9 cellular contexts compared by ENCODE assay signal in the genomic region with DNA sequence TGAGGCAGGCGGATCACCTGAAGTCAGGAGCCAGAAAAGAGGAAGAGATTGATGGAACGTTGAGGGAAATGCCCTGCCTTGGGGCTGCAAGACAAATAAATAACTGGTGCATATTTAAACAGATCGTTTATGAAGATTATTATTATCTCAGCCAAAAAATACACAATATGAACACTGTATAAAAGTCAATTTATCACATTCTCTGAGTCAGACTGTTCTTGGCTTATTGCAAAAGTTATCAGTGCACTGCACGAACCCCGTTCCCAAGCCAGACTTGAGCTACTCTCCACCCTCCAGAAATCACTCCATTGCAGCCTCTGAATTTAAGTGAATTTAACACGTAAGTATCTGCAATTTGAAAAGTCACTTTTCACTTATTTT. TPM values are rescaled to one million over a fixed set of nuclear protein-coding genes. Genes with fewer than 3 reads are reported as not detected.
DNase-seq lines count a peak whose midpoint lies in the region; ATAC-seq and TF ChIP-seq lines count a peak whose summit lies in the region.
"Had no signal": no experiment of that assay in that cellular context is flagged by ENCODE, and none has a peak within 500 bp of the region (broad histone marks: within the 10 kb centered on the region; RNA-seq: fewer than 3 reads in every experiment).

No MANE protein-coding gene starts in this region.

- DNase-seq in A673 (ENCODE audit: low spot score) (no peak), brain microvascular endothelial cell (no peak), lower lobe of right lung (no peak), SIG-M5 treated with dmso at 0.1 percent for 504 hours (lab: John Stamatoyannopoulos, UW; ENCODE audit: unreplicated experiment) (no peak), KBM-7 (no peak)
- DNase-seq: NCI-H1417 treated with DMSO at 0.1 percent for 48 hours had no signal

- H3K4me3 ChIP-seq in A673 (ENCODE audit: low read depth, low read length, poor library complexity, severe bottlenecking) (peak overlapping the region; percentile 61), HUES6 (ENCODE audit: low read depth, low read length) (peak overlapping the region; percentile 94; the same call in 1 of the 2 replicates), brain microvascular endothelial cell (ENCODE audit: low read depth, low read length) (peak overlapping the region; percentile 79), lower lobe of right lung (peak overlapping the region; percentile 82)

- H3K36me3 ChIP-seq in A673 (ENCODE audit: insufficient read depth, low read length, poor library complexity, severe bottlenecking) (no peaks in the 10 kb centered on the region), HUES6 (ENCODE audit: control insufficient read depth, insufficient read depth, low read length) (no peaks in the 10 kb centered on the region), brain microvascular endothelial cell (replicated peaks) (no peaks in the 10 kb centered on the region), lower lobe of right lung (no peaks in the 10 kb centered on the region)

- ATAC-seq in lower lobe of right lung (no peak), HG03469 (IDR thresholded peaks at IDR 0.05; ENCODE audit: unreplicated experiment) (no peak), HG03521 (IDR thresholded peaks at IDR 0.05; ENCODE audit: unreplicated experiment) (no peak)

- TF ChIP-seq CTCF in A673 (conservative IDR thresholded peaks at IDR 0.05; ENCODE audit: low read depth, low read length), result no peak
- no peak for TF ChIP-seq CTCF in brain microvascular endothelial cell (IDR thresholded peaks at IDR 0.05; ENCODE audit: low read depth, low read length, missing control alignments)
- TF ChIP-seq CTCF in lower lobe of right lung (IDR thresholded peaks at IDR 0.05), result no peak

- in situ Hi-C loops in brain microvascular endothelial cell (cut with HindIII; ENCODE audit: low pct_ligation_motif_present, low sequenced_read_pairs), result no loop called here
- in situ Hi-C loops in KBM-7 (cut with MboI; ENCODE audit: low pct_unique_long_range_greater_than_20kb, low sequenced_read_pairs), result no loop called here

- H3K9me3 ChIP-seq in A673 (ENCODE audit: low read depth, low read length, poor library complexity, severe bottlenecking), result no peaks in the 10 kb centered on the region
- no peaks in the 10 kb centered on the region for H3K9me3 ChIP-seq in HUES6 (ENCODE audit: control insufficient read depth, insufficient read depth, low read depth, low read length)
- no peaks in the 10 kb centered on the region for H3K9me3 ChIP-seq in lower lobe of right lung

- peak overlapping the region; percentile 6 for H3K27ac ChIP-seq in A673 (ENCODE audit: low read depth, low read length, poor library complexity, severe bottlenecking)
- H3K27ac ChIP-seq in HUES6 (ENCODE audit: low read depth, low read length), result no peak overlapping the region
- H3K27ac ChIP-seq in brain microvascular endothelial cell, result peak overlapping the region; percentile 79
- H3K27ac ChIP-seq in lower lobe of right lung, result no peak overlapping the region

- intact Hi-C loops in A673 (cut with micrococcal nuclease; ENCODE audit: unreplicated experiment), result loop anchor here (2.0 to 5.0 kb wide), 2 partner anchors 31 to 161 kb away; no protein-coding TSS in a partner anchor
- intact Hi-C loops in lower lobe of right lung (cut with DNase I), result no loop called here

- POLR2A ChIA-PET in A673 (lab: Charles Lee; ENCODE audit: low non-redundant PET), result no interaction called here

- H3K27me3 ChIP-seq in A673 (replicated peaks; ENCODE audit: insufficient read depth, low read depth, low read length, poor library complexity) (no peaks in the 10 kb centered on the region), HUES6 (ENCODE audit: control insufficient read depth, insufficient read depth, low read length) (peaks cover 6% of the 10 kb centered on the region), brain microvascular endothelial cell (replicated peaks) (no peaks in the 10 kb centered on the region), lower lobe of right lung (ENCODE audit: low read depth) (no peaks in the 10 kb centered on the region)

- H3K4me1 ChIP-seq in A673 (ENCODE audit: insufficient read depth, low read length, poor library complexity, severe bottlenecking) (peaks cover 36% of the 10 kb centered on the region), HUES6 (ENCODE audit: control insufficient read depth, insufficient read depth, low read length) (peaks cover 19% of the 10 kb centered on the region), lower lobe of right lung (peaks cover 44% of the 10 kb centered on the region)

- BruUV-seq in A673 (replicated peaks; lab: Mats Ljungman, UMichigan), result no TSS peak

- CTCF ChIA-PET in A673 (lab: Charles Lee), result interaction anchor here (0.6 to 1.1 kb wide), 3 partner anchors 11 to 43 kb away, joined by 3 to 6 read pairs (median 3); no protein-coding TSS in a partner anchor

- H3K9ac ChIP-seq in HUES6 (ENCODE audit: low read length), result no peak overlapping the region

RNA-seq across cellular contexts. Expression of gene DNMBP, which starts 1.6 kb away (rescaled TPM):
- total RNA-seq in A673 (2021) (23.6 and 28.0 TPM in 2 replicates), lower lobe of right lung (13.7 TPM)

Comparison
In these comparisons a context has a peak if more than half of its experiments do, and no peak if none do; other contexts are left out.
1. H3K27ac ChIP-seq: peak in A673 (single experiment) and brain microvascular endothelial cell (single experiment); none in HUES6 (single experiment) and lower lobe of right lung (single experiment).
2. Peak in every context shown above with its lines, with median percentiles within 50 percentile points of each other: H3K4me3 ChIP-seq.